In the genomic region with DNA sequence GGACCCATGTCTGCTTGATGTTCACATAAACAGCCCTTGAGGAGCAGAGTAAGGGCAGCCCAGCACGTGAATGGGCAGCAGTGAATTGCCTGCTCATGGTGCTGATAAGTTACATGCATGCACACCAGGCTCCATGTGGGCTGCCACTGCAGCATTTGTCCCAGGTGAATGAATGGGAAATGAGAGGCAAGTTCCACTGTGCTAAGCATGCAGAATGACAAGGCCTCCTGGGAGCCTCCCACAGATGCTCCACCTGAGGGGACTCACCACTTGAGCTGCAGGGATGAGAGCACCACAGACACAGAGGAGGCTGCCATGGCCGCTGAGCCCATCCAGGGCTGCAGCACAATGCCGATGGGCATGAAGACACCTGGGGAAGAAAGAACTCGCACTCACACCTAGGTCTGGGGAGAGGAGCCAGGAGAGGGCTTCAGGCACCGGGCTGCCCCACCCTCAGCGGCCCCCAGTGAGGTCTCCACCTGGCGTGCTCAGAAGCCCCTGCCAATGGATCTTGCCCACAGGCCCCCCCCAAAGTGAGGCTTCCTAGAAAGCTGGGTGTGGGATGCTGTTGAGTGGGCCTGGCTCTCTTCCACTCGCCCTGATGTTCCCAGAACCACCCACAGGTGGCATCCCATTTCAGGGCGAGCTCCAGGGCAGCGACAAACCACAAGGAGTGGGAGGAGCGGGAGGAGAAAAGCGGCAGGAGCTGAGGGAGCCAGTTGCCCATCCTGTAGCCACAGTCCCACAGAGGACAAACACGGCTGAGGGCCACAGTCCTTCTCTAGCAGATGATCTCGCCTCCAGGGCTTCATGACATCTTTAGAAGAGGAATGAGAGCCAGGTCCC, we compare ENCODE assay signal across 9 cellular contexts.
A peak's percentile ranks its signal among the peaks of the same experiment; 100 is the strongest.
DNase-seq lines count a peak whose midpoint lies in the region; ATAC-seq and TF ChIP-seq lines count a peak whose summit lies in the region.
"Had no signal": no experiment of that assay in that cellular context is flagged by ENCODE, and none has a peak within 500 bp of the region (broad histone marks: within the 10 kb centered on the region; RNA-seq: fewer than 3 reads in every experiment).

No MANE protein-coding gene starts in this region.

- H3K9me3 Mint-ChIP-seq in nephron: no peaks in the 10 kb centered on the region
- peaks cover 0 to 2% (median 0%) of the 10 kb centered on the region in 6 donors for H3K9me3 Mint-ChIP-seq in immature natural killer cell

- H3K36me3 Mint-ChIP-seq in nephron (ENCODE audit: low read depth): peaks cover 19% of the 10 kb centered on the region
- no peaks in the 10 kb centered on the region for H3K36me3 Mint-ChIP-seq in immature natural killer cell

- H3K4me1 Mint-ChIP-seq in nephron (peaks cover 5% of the 10 kb centered on the region), immature natural killer cell (no peaks in the 10 kb centered on the region)

- no peak overlapping the region for H3K4me3 ChIP-seq in choroid plexus epithelial cell (ENCODE audit: low read depth, low read length)

- H3K27me3 Mint-ChIP-seq in nephron (ENCODE audit: low read depth) (peaks cover 4% of the 10 kb centered on the region), immature natural killer cell (ENCODE audit: low read depth in 3 of 3) (peaks cover 0 to 2% (median 0%) of the 10 kb centered on the region in 3 donors)

- H3K27ac Mint-ChIP-seq in nephron: no peak overlapping the region
- no peak overlapping the region for H3K27ac Mint-ChIP-seq in immature natural killer cell

- peak; percentile 46 for TF ChIP-seq CTCF in LNCAP (IDR thresholded peaks at IDR 0.05)
- TF ChIP-seq CTCF in choroid plexus epithelial cell (conservative IDR thresholded peaks at IDR 0.05; ENCODE audit: low read depth, low read length): peak; percentile 42
- TF ChIP-seq CTCF in nephron (IDR thresholded peaks at IDR 0.05; ENCODE audit: unreplicated experiment in 3 of 3): peak in 2 of 3 experiments; percentile 34 to 36

- DNase-seq in EL (peak; percentile 15), choroid plexus epithelial cell (ENCODE audit: low read depth) (peak; percentile 9), immature natural killer cell (no peak)
- DNase-seq in activated CD4-positive, alpha-beta T cell treated with anti-CD3 and anti-CD28 coated beads, Interleukin-2, amount 50 U/mL, for 1 hour: no peak
- DNase-seq: NCI-H1436 treated with DMSO at 0.1 percent for 48 hours had no signal

- ATAC-seq in GM18868 (IDR thresholded peaks at IDR 0.05; ENCODE audit: unreplicated experiment) (no peak), HG03159 (IDR thresholded peaks at IDR 0.05; ENCODE audit: unreplicated experiment) (no peak)

- H3K4me3 Mint-ChIP-seq in nephron (no peak overlapping the region), immature natural killer cell (no peak overlapping the region)

Comparison
In these comparisons a context has a peak if more than half of its experiments do, and no peak if none do; other contexts are left out.
1. DNase-seq: peak in EL (single experiment) and choroid plexus epithelial cell (single experiment); none in activated CD4-positive, alpha-beta T cell treated with anti-CD3 and anti-CD28 coated beads, Interleukin-2, amount 50 U/mL, for 1 hour (single experiment) and immature natural killer cell (0 of 3).
2. Peak in every context shown above with its lines, with median percentiles within 50 percentile points of each other: CTCF ChIP-seq.